Comparison of ENCODE assay signal across 7 cellular contexts in the genomic region with DNA sequence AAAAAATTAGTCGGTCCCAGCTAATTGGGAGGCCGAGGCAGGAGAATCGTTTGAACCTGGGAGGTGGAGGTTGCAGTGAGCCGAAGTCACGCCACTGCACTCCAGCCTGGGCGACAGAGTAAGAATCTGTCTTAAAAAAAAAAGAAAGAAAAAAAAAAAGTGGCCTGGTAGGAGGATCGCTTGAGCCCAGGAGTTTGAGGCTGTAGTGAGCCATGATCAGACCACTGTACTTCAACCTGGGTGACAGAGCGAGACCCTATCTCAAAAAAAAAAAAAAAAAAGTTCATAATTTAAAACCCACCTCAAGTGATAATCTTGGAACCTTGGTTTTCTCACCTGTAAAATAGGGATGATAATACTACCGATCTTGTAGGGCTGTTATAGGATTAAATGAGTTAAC. TPM values are rescaled to one million over a fixed set of nuclear protein-coding genes. Genes with fewer than 3 reads are reported as not detected.
A peak's percentile ranks its signal among the peaks of the same experiment; 100 is the strongest.
DNase-seq lines count a peak whose midpoint lies in the region; ATAC-seq and TF ChIP-seq lines count a peak whose summit lies in the region.
"Not testable (repeated sequence)": the region's sequence is repeated elsewhere in the genome, so short reads cannot be mapped to it uniquely, and the experiment has no call there.
"Had no signal": no experiment of that assay in that cellular context is flagged by ENCODE, and none has a peak within 500 bp of the region (broad histone marks: within the 10 kb centered on the region; RNA-seq: fewer than 3 reads in every experiment).

No MANE protein-coding gene starts in this region.

- H3K18ac ChIP-seq in mesenchymal stem cell (ENCODE audit: low read depth in 1 of 2, low read length in 2 of 2) = not testable (repeated sequence)

- peaks cover 11% of the 10 kb centered on the region for H3K4me1 Mint-ChIP-seq in activated T-helper 17 cell treated with anti-CD3 and anti-CD28 coated beads, Interleukin-2, amount 50 U/mL, for 72 hours
- peaks cover 21% of the 10 kb centered on the region in 2 donors for H3K4me1 Mint-ChIP-seq in effector memory CD8-positive, alpha-beta T cell (ENCODE audit: low read depth in 2 of 2)

- not testable (repeated sequence) for ATAC-seq in activated T-helper 17 cell treated with anti-CD3 and anti-CD28 coated beads, Interleukin-2, amount 50 U/mL, for 72 hours (replicated peaks); effector memory CD8-positive, alpha-beta T cell (replicated peaks)

- H3K23ac ChIP-seq in mesenchymal stem cell (ENCODE audit: low read length in 2 of 2) = not testable (repeated sequence)

- H4K91ac ChIP-seq in mesenchymal stem cell (ENCODE audit: low read length) = not testable (repeated sequence)

- WGBS in mesenchymal stem cell = 80% methylated on average over 7 of the region's 9 CpGs

- H3K4me2 ChIP-seq in OCI-LY1 (ENCODE audit: low read length); mesenchymal stem cell (ENCODE audit: low read length, poor library complexity, severe bottlenecking): not testable (repeated sequence)
- peak overlapping the region; percentile 87 for H3K4me2 ChIP-seq in skeletal muscle satellite cell (ENCODE audit: low read length)

- H2BK12ac ChIP-seq in mesenchymal stem cell (ENCODE audit: low read length in 2 of 2) = not testable (repeated sequence)

- H3K14ac ChIP-seq in mesenchymal stem cell (ENCODE audit: low read length in 2 of 2) = not testable (repeated sequence)

- not testable (repeated sequence) for H3K79me2 ChIP-seq in OCI-LY1 (ENCODE audit: insufficient read depth, low read length)

- not testable (repeated sequence) for DNase-seq in effector memory CD8-positive, alpha-beta T cell; mesenchymal stem cell

- not testable (repeated sequence) for H3K9me3 Mint-ChIP-seq in activated T-helper 17 cell treated with anti-CD3 and anti-CD28 coated beads, Interleukin-2, amount 50 U/mL, for 72 hours; effector memory CD8-positive, alpha-beta T cell

- not testable (repeated sequence) for H4K20me1 ChIP-seq in OCI-LY1 (ENCODE audit: insufficient read depth, low read length)

- H3K36me3 ChIP-seq in OCI-LY1 (ENCODE audit: insufficient read depth, low read length) = not testable (repeated sequence)
- H3K36me3 ChIP-seq in mesenchymal stem cell (ENCODE audit: control insufficient read depth in 1 of 2, insufficient read depth in 2 of 2, low read depth in 1 of 2, low read length in 2 of 2) (peaks cover 11 to 15% of the 10 kb centered on the region in 2 experiments), skeletal muscle satellite cell (ENCODE audit: insufficient read depth, low read length) (peaks cover 15% of the 10 kb centered on the region)

- not testable (repeated sequence) for H3K27me3 ChIP-seq in OCI-LY1 (ENCODE audit: insufficient read depth, low read length); mesenchymal stem cell (ENCODE audit: control insufficient read depth in 1 of 2, insufficient read depth in 1 of 2, low read length in 2 of 2); skeletal muscle satellite cell (ENCODE audit: control insufficient read depth, insufficient read depth, low read length)

- H3F3A ChIP-seq in OCI-LY1 (ENCODE audit: insufficient read depth, low read length) = not testable (repeated sequence)

- H3K36me3 Mint-ChIP-seq in activated T-helper 17 cell treated with anti-CD3 and anti-CD28 coated beads, Interleukin-2, amount 50 U/mL, for 72 hours (ENCODE audit: low read depth) = peaks cover 48% of the 10 kb centered on the region
- H3K36me3 Mint-ChIP-seq in effector memory CD8-positive, alpha-beta T cell (ENCODE audit: insufficient read depth) = peaks cover 53% of the 10 kb centered on the region

- not testable (repeated sequence) for H3K9me2 ChIP-seq in OCI-LY1 (ENCODE audit: low read depth, low read length)

- H3K9me3 ChIP-seq in OCI-LY1 (ENCODE audit: low read length); mesenchymal stem cell (ENCODE audit: control insufficient read depth, low read length); skeletal muscle satellite cell (replicated peaks; ENCODE audit: low read length): not testable (repeated sequence)

- peak overlapping the region; percentile 77 for H3K27ac Mint-ChIP-seq in activated T-helper 17 cell treated with anti-CD3 and anti-CD28 coated beads, Interleukin-2, amount 50 U/mL, for 72 hours
- H3K27ac Mint-ChIP-seq in effector memory CD8-positive, alpha-beta T cell = peak overlapping the region; percentile 87 to 95

- peak overlapping the region; percentile 98 for H3K4me3 Mint-ChIP-seq in activated T-helper 17 cell treated with anti-CD3 and anti-CD28 coated beads, Interleukin-2, amount 50 U/mL, for 72 hours
- H3K4me3 Mint-ChIP-seq in effector memory CD8-positive, alpha-beta T cell = peak overlapping the region; percentile 82 to 85

- H2AFZ ChIP-seq in OCI-LY1 (ENCODE audit: low read length); mesenchymal stem cell (ENCODE audit: low read depth, low read length): not testable (repeated sequence)

- TF ChIP-seq CTCF in 22Rv1 (IDR thresholded peaks at IDR 0.05); OCI-LY1 (IDR thresholded peaks at IDR 0.05; ENCODE audit: low read length): not testable (repeated sequence)

- not testable (repeated sequence) for H3K9ac ChIP-seq in OCI-LY1 (ENCODE audit: low read length)
- H3K9ac ChIP-seq in mesenchymal stem cell (ENCODE audit: low read length) = peak overlapping the region; percentile 99
- peak overlapping the region; percentile 98 for H3K9ac ChIP-seq in skeletal muscle satellite cell (ENCODE audit: low read depth, low read length)

- not testable (repeated sequence) for H3K4me3 ChIP-seq in OCI-LY1 (ENCODE audit: low read depth, low read length, poor library complexity, severe bottlenecking)
- H3K4me3 ChIP-seq in mesenchymal stem cell (ENCODE audit: insufficient read depth in 1 of 2, low read depth in 1 of 2, low read length in 2 of 2) = peak overlapping the region in 1 of 2 experiments; percentile 82
- peak overlapping the region; percentile 91 for H3K4me3 ChIP-seq in skeletal muscle satellite cell (ENCODE audit: low read length)

- not testable (repeated sequence) for H4K8ac ChIP-seq in mesenchymal stem cell (ENCODE audit: low read length)

- H3K4me1 ChIP-seq in OCI-LY1 (ENCODE audit: insufficient read depth, low read length, severe bottlenecking) = peaks cover 23% of the 10 kb centered on the region
- peaks cover 15% of the 10 kb centered on the region for H3K4me1 ChIP-seq in mesenchymal stem cell (ENCODE audit: control insufficient read depth, insufficient read depth, low read depth, low read length)
- peaks cover 32% of the 10 kb centered on the region for H3K4me1 ChIP-seq in skeletal muscle satellite cell (ENCODE audit: control insufficient read depth, insufficient read depth, low read length)

- H2BK15ac ChIP-seq in mesenchymal stem cell (ENCODE audit: low read depth, poor library complexity, severe bottlenecking) = not testable (repeated sequence)

- H2AK5ac ChIP-seq in mesenchymal stem cell (ENCODE audit: low read length, severe bottlenecking) = peak overlapping the region; percentile 80

- not testable (repeated sequence) for H2BK5ac ChIP-seq in mesenchymal stem cell (ENCODE audit: low read depth, low read length, poor library complexity, severe bottlenecking)

- peak overlapping the region; percentile 87 for H3K27ac ChIP-seq in 22Rv1
- H3K27ac ChIP-seq in OCI-LY1 (ENCODE audit: low read depth, low read length, poor library complexity, severe bottlenecking) = peak overlapping the region; percentile 63
- H3K27ac ChIP-seq in mesenchymal stem cell (ENCODE audit: low read length, poor library complexity, severe bottlenecking) = peak overlapping the region; percentile 93

- H3K79me1 ChIP-seq in mesenchymal stem cell (replicated peaks; ENCODE audit: low read length, poor library complexity, severe bottlenecking) = not testable (repeated sequence)

- H3K4ac ChIP-seq in mesenchymal stem cell (ENCODE audit: low read depth in 1 of 2, low read length in 2 of 2) = not testable (repeated sequence)

- H2BK120ac ChIP-seq in mesenchymal stem cell (ENCODE audit: low read depth, low read length) = not testable (repeated sequence)

- H3K27me3 Mint-ChIP-seq in activated T-helper 17 cell treated with anti-CD3 and anti-CD28 coated beads, Interleukin-2, amount 50 U/mL, for 72 hours; effector memory CD8-positive, alpha-beta T cell: not testable (repeated sequence)

RNA-seq across cellular contexts. Expression of gene SERTAD1, which starts 3.8 kb away (rescaled TPM):
- total RNA-seq in activated T-helper 17 cell treated with anti-CD3 and anti-CD28 coated beads, Interleukin-2, amount 50 U/mL, for 72 hours = 10 to 100 TPM; 14.3 to 34.4 TPM
- polyA plus RNA-seq in mesenchymal stem cell (2013, experiment 1 of 2) = 11.7 TPM
- polyA plus RNA-seq in mesenchymal stem cell (2013, experiment 2 of 2) = 12.3 TPM
- total RNA-seq in skeletal muscle satellite cell (2012; rRNA removed) = 23.3 and 25.1 TPM in 2 replicates

RNA-seq across cellular contexts. Expression of gene PRX, which starts 8.8 kb away (rescaled TPM):
- 1 to 10 TPM in 1 of 2 donors, under 1 TPM in 1; 0.82 to 1.3 TPM for total RNA-seq in activated T-helper 17 cell treated with anti-CD3 and anti-CD28 coated beads, Interleukin-2, amount 50 U/mL, for 72 hours
- polyA plus RNA-seq in mesenchymal stem cell (2013, experiment 1 of 2) = 2.1 TPM
- 1.9 TPM for polyA plus RNA-seq in mesenchymal stem cell (2013, experiment 2 of 2)
- 0.87 and 1.0 TPM in 2 replicates for total RNA-seq in skeletal muscle satellite cell (2012; rRNA removed)

RNA-seq across cellular contexts. Expression of gene SERTAD3, which starts 22.1 kb away (rescaled TPM):
- 10 to 100 TPM; 14.3 to 23.9 TPM for total RNA-seq in activated T-helper 17 cell treated with anti-CD3 and anti-CD28 coated beads, Interleukin-2, amount 50 U/mL, for 72 hours
- 22.0 TPM for polyA plus RNA-seq in mesenchymal stem cell (2013, experiment 1 of 2)
- polyA plus RNA-seq in mesenchymal stem cell (2013, experiment 2 of 2) = 22.4 TPM
- 19.0 and 23.8 TPM in 2 replicates for total RNA-seq in skeletal muscle satellite cell (2012; rRNA removed)

RNA-seq across cellular contexts. Expression of gene HIPK4, which starts 32.0 kb away (rescaled TPM):
- total RNA-seq in activated T-helper 17 cell treated with anti-CD3 and anti-CD28 coated beads, Interleukin-2, amount 50 U/mL, for 72 hours = not detected
- 0.29 TPM for polyA plus RNA-seq in mesenchymal stem cell (2013, experiment 1 of 2)
- polyA plus RNA-seq in mesenchymal stem cell (2013, experiment 2 of 2) = 0.25 TPM
- under 0.01 TPM in 1 of 2 replicates, not detected in the other for total RNA-seq in skeletal muscle satellite cell (2012; rRNA removed)
- total RNA-seq: T-helper 2 cell treated with Interferon-gamma antibody and Interleukin-4, amounts not matched to agents 100 ng/mL and 5 ng/mL, for 36 hours had no signal

RNA-seq across cellular contexts. Expression of gene BLVRB, which starts 43.6 kb away (rescaled TPM):
- 10 to 100 TPM; 27.1 to 55.5 TPM for total RNA-seq in activated T-helper 17 cell treated with anti-CD3 and anti-CD28 coated beads, Interleukin-2, amount 50 U/mL, for 72 hours
- polyA plus RNA-seq in mesenchymal stem cell (2013, experiment 1 of 2) = 83.8 TPM
- polyA plus RNA-seq in mesenchymal stem cell (2013, experiment 2 of 2) = 80.0 TPM
- total RNA-seq in skeletal muscle satellite cell (2012; rRNA removed) = 89.5 and 90.4 TPM in 2 replicates
